8 cellular contexts compared by ENCODE assay signal in the genomic region with DNA sequence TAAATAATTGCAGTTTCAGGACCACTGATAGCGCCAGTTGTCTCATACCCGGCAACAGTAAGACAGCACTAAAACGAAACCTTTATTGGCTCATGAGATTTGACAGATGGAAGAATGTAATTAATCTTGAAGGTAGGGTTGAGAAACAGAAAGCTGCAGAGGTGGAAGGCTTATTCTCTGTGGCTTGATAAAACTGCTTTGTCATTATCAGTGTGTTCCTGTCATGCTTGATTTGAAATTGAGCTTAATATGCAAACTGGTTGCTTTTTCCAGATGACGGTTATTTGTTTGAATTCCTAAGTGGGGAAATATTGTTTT. TPM values are rescaled to one million over a fixed set of nuclear protein-coding genes. Genes with fewer than 3 reads are reported as not detected.
DNase-seq lines count a peak whose midpoint lies in the region; ATAC-seq and TF ChIP-seq lines count a peak whose summit lies in the region.

No MANE protein-coding gene starts in this region.

- no peak for TF ChIP-seq POLR2A in gastrocnemius medialis (IDR thresholded peaks at IDR 0.05)

- no peak for TF ChIP-seq CTCF in GM10248 (IDR thresholded peaks at IDR 0.05; ENCODE audit: control extremely low read depth, extremely low read depth, low read depth, missing control alignments)
- no peak for TF ChIP-seq CTCF in right atrium auricular region (IDR thresholded peaks at IDR 0.05)
- no peak for TF ChIP-seq CTCF in gastrocnemius medialis (IDR thresholded peaks at IDR 0.05 in 4 of 5, conservative IDR thresholded peaks at IDR 0.05 in 1 of 5)

- no peaks in the 10 kb centered on the region for H3K9me3 Mint-ChIP-seq in activated naive CD8-positive, alpha-beta T cell treated with anti-CD3 and anti-CD28 coated beads, Interleukin-2, amount 10 ng/mL, durations not matched to agents 7 days and 5 days

- peak overlapping the region; percentile 69 to 76 for H3K4me3 ChIP-seq in right atrium auricular region
- H3K4me3 ChIP-seq in gastrocnemius medialis, result peak overlapping the region; percentile 78 to 95 (median 92)

- H3K27me3 ChIP-seq in right atrium auricular region (no peaks in the 10 kb centered on the region), gastrocnemius medialis (no peaks in the 10 kb centered on the region)

- peaks cover 4% of the 10 kb centered on the region for H3K27me3 Mint-ChIP-seq in activated naive CD8-positive, alpha-beta T cell treated with anti-CD3 and anti-CD28 coated beads, Interleukin-2, amount 10 ng/mL, durations not matched to agents 7 days and 5 days

- no peaks in the 10 kb centered on the region for H3K36me3 Mint-ChIP-seq in activated naive CD8-positive, alpha-beta T cell treated with anti-CD3 and anti-CD28 coated beads, Interleukin-2, amount 10 ng/mL, durations not matched to agents 7 days and 5 days

- CTCF ChIA-PET in GM10248 (lab: Yijun Ruan, JAX), result interaction anchor here (0.8 to 1.9 kb wide), 8 partner anchors 9 to 150 kb away, joined by 3 to 8 read pairs (median 4); no protein-coding TSS in a partner anchor

- peaks cover 34% of the 10 kb centered on the region for H3K4me1 Mint-ChIP-seq in activated naive CD8-positive, alpha-beta T cell treated with anti-CD3 and anti-CD28 coated beads, Interleukin-2, amount 10 ng/mL, durations not matched to agents 7 days and 5 days

- DNase-seq in GM10248 (ENCODE audit: extremely low spot score) (peak; percentile 43), NCI-H1694 (lab: John Stamatoyannopoulos, UW) (peak; percentile 34), right atrium auricular region (ENCODE audit: low spot score) (no peak), gastrocnemius medialis (no peak), NCI-H748 (lab: John Stamatoyannopoulos, UW; ENCODE audit: unreplicated experiment) (no peak), NCI-H1105 (lab: John Stamatoyannopoulos, UW) (no peak)
- no peak for DNase-seq in activated naive CD8-positive, alpha-beta T cell treated with anti-CD3 and anti-CD28 coated beads, Interleukin-2, amount 10 ng/mL, durations not matched to agents 7 days and 5 days

- H3K4me1 ChIP-seq in right atrium auricular region, result peaks cover 0 to 34% of the 10 kb centered on the region in 2 donors
- H3K4me1 ChIP-seq in gastrocnemius medialis, result peaks cover 36 to 38% of the 10 kb centered on the region in 2 donors

- H3K36me3 ChIP-seq in right atrium auricular region (peaks cover 7% of the 10 kb centered on the region), gastrocnemius medialis (peaks cover 0 to 31% of the 10 kb centered on the region in 2 donors)

- intact Hi-C loops in gastrocnemius medialis (cut with DNase I; ENCODE audit: low total_unique reads), result loop anchor here (1.0 to 5.0 kb wide), 4 partner anchors 37 to 148 kb away; a partner anchor contains a TSS

- H3K27ac ChIP-seq in right atrium auricular region (peak overlapping the region; percentile 97 to 98), gastrocnemius medialis (peak overlapping the region; percentile 97 to 98 (median 98))

- peak; percentile 31 for ATAC-seq in activated naive CD8-positive, alpha-beta T cell treated with anti-CD3 and anti-CD28 coated beads, Interleukin-2, amount 10 ng/mL, durations not matched to agents 7 days and 5 days (ENCODE audit: low read depth)
- ATAC-seq in gastrocnemius medialis, result peak; percentile 4 to 57
- ATAC-seq in GM21447 (IDR thresholded peaks at IDR 0.05; ENCODE audit: unreplicated experiment), result no peak

- no peak overlapping the region for H3K27ac Mint-ChIP-seq in activated naive CD8-positive, alpha-beta T cell treated with anti-CD3 and anti-CD28 coated beads, Interleukin-2, amount 10 ng/mL, durations not matched to agents 7 days and 5 days

- peak overlapping the region; percentile 85 for H3K4me3 Mint-ChIP-seq in activated naive CD8-positive, alpha-beta T cell treated with anti-CD3 and anti-CD28 coated beads, Interleukin-2, amount 10 ng/mL, durations not matched to agents 7 days and 5 days

- in situ Hi-C loops in gastrocnemius medialis (cut with MboI; ENCODE audit: low sequenced_read_pairs in 4 of 4), result no loop called here

- H3K9me3 ChIP-seq in right atrium auricular region (no peaks in the 10 kb centered on the region), gastrocnemius medialis (no peaks in the 10 kb centered on the region)

- POLR2A ChIA-PET in GM10248 (lab: Yijun Ruan, JAX), result interaction anchor here (1.3 kb wide), 1 partner anchor 17 kb away, joined by 3 read pairs; no protein-coding TSS in a partner anchor
- POLR2A ChIA-PET in activated naive CD8-positive, alpha-beta T cell treated with anti-CD3 and anti-CD28 coated beads, Interleukin-2, amount 10 ng/mL, durations not matched to agents 7 days and 5 days (lab: Charles Lee), result interaction anchor here (0.6 kb wide), 1 partner anchor 20 kb away, joined by 3 read pairs; no protein-coding TSS in a partner anchor

RNA-seq across cellular contexts. Expression of a gene that starts 1.3 kb away (rescaled TPM):
- 1 to 10 TPM; 8.1 TPM for total RNA-seq in activated naive CD8-positive, alpha-beta T cell treated with anti-CD3 and anti-CD28 coated beads, Interleukin-2, amount 10 ng/mL, durations not matched to agents 7 days and 5 days
- 10 to 100 TPM; 38.9 to 67.5 TPM for total RNA-seq in right atrium auricular region
- 100 to 1,000 TPM in 2 of 4 donors, 10 to 100 TPM in 2; 65.3 to 138 (median 95.3) TPM for total RNA-seq in gastrocnemius medialis

RNA-seq across cellular contexts. Expression of a gene that starts 36.9 kb away (rescaled TPM):
- total RNA-seq in activated naive CD8-positive, alpha-beta T cell treated with anti-CD3 and anti-CD28 coated beads, Interleukin-2, amount 10 ng/mL, durations not matched to agents 7 days and 5 days, result 1 to 10 TPM; 5.1 to 5.3 TPM
- total RNA-seq in right atrium auricular region (100 to 1,000 TPM; 202 to 348 TPM), gastrocnemius medialis (100 to 1,000 TPM in 3 of 4 donors, 10 to 100 TPM in 1; 64.9 to 137 (median 125) TPM)

Comparison
In these comparisons a context has a peak if more than half of its experiments do, and no peak if none do; other contexts are left out.
1. DNase-seq: peak in GM10248 (single experiment) and NCI-H1694 (single experiment); none in activated naive CD8-positive, alpha-beta T cell treated with anti-CD3 and anti-CD28 coated beads, Interleukin-2, amount 10 ng/mL, durations not matched to agents 7 days and 5 days (single experiment), right atrium auricular region (single experiment), gastrocnemius medialis (0 of 2), NCI-H748 (single experiment) and NCI-H1105 (single experiment).
2. RNA of a gene that starts 1.3 kb away (total RNA-seq): 65.3 to 138 TPM in gastrocnemius medialis and 38.9 to 67.5 TPM in right atrium auricular region; 8.1 TPM in activated naive CD8-positive, alpha-beta T cell treated with anti-CD3 and anti-CD28 coated beads, Interleukin-2, amount 10 ng/mL, durations not matched to agents 7 days and 5 days; every median in the first group is over 4 times any median in the second.
3. RNA of a gene that starts 36.9 kb away (total RNA-seq): 202 to 348 TPM in right atrium auricular region and 64.9 to 137 TPM in gastrocnemius medialis; 5.1 to 5.3 TPM in activated naive CD8-positive, alpha-beta T cell treated with anti-CD3 and anti-CD28 coated beads, Interleukin-2, amount 10 ng/mL, durations not matched to agents 7 days and 5 days; every median in the first group is over 10 times any median in the second.